20 cellular contexts compared by ENCODE assay signal in genomic region chr4:52594961-52595360, GRCh38.
"Had no signal": no experiment of that assay in that cellular context is flagged by ENCODE, and none has a peak within 500 bp of the region (broad histone marks: within the 10 kb centered on the region; RNA-seq: fewer than 3 reads in every experiment).

No MANE protein-coding gene starts in this region.

- H3K27ac ChIP-seq: gastrocnemius medialis, heart left ventricle, lower lobe of right lung, neural progenitor cell, psoas muscle, right lobe of liver, upper lobe of left lung had no signal

- H3K27me3 ChIP-seq: gastrocnemius medialis, heart left ventricle, neural progenitor cell, right lobe of liver, upper lobe of left lung had no signal

- DNase-seq: activated B cell treated with CpG ODN at 0.5 μM for 24 hours; activated CD4-positive, alpha-beta T cell treated with anti-CD3 and anti-CD28 coated beads for 48 hours; activated CD8-positive, alpha-beta memory T cell treated with anti-CD3 and anti-CD28 coated beads, Interleukin-2, amount 50 U/mL, for 48 hours; activated gamma-delta T cell treated with Interleukin-2 at 50 U/mL for 16 hours; amygdala; cortex of kidney; effector CD8-positive, alpha-beta T cell; gastrocnemius medialis; heart left ventricle; immature natural killer cell; left cardiac atrium; lower lobe of right lung; psoas muscle; right lobe of liver; upper lobe of left lung had no signal

- H3K27ac Mint-ChIP-seq: activated B cell treated with CpG ODN at 0.5 μM for 24 hours; activated naive CD8-positive, alpha-beta T cell; brain; immature natural killer cell; neural progenitor cell; stimulated activated naive CD8-positive, alpha-beta T cell treated with anti-CD3 and anti-CD28 coated beads, Interleukin-15, Interleukin-2, amounts not matched to agents 100 ng/mL and 50 ng/mL, for 24 hours; T-helper 1 cell treated with Interleukin-12 subunit alpha and Interleukin-12 subunit beta and Interleukin-4 antibody, amounts not matched to agents 30 μg/mL and 1 μg/mL, for 36 hours had no signal

- H3K4me1 ChIP-seq: gastrocnemius medialis, lower lobe of right lung, psoas muscle, right lobe of liver, upper lobe of left lung had no signal

- H3K4me1 Mint-ChIP-seq: activated B cell treated with CpG ODN at 0.5 μM for 24 hours, brain, neural progenitor cell had no signal

- H3K4me3 Mint-ChIP-seq: activated B cell treated with CpG ODN at 0.5 μM for 24 hours; activated naive CD8-positive, alpha-beta T cell; brain; immature natural killer cell; neural progenitor cell; stimulated activated naive CD8-positive, alpha-beta T cell treated with anti-CD3 and anti-CD28 coated beads, Interleukin-15, Interleukin-2, amounts not matched to agents 100 ng/mL and 50 ng/mL, for 24 hours; T-helper 1 cell treated with Interleukin-12 subunit alpha and Interleukin-12 subunit beta and Interleukin-4 antibody, amounts not matched to agents 30 μg/mL and 1 μg/mL, for 36 hours had no signal

- ATAC-seq: gastrocnemius medialis, heart left ventricle, left cardiac atrium, lower lobe of right lung, psoas muscle, right lobe of liver had no signal

- H3K27me3 Mint-ChIP-seq: activated B cell treated with CpG ODN at 0.5 μM for 24 hours; activated naive CD8-positive, alpha-beta T cell; brain; stimulated activated naive CD8-positive, alpha-beta T cell treated with anti-CD3 and anti-CD28 coated beads, Interleukin-15, Interleukin-2, amounts not matched to agents 100 ng/mL and 50 ng/mL, for 24 hours had no signal

- H3K4me3 ChIP-seq: gastrocnemius medialis, heart left ventricle, lower lobe of right lung, neural progenitor cell, psoas muscle, right lobe of liver, upper lobe of left lung had no signal

- H3K9me3 Mint-ChIP-seq: activated B cell treated with CpG ODN at 0.5 μM for 24 hours; brain; immature natural killer cell; neural progenitor cell; stimulated activated naive CD8-positive, alpha-beta T cell treated with anti-CD3 and anti-CD28 coated beads, Interleukin-15, Interleukin-2, amounts not matched to agents 100 ng/mL and 50 ng/mL, for 24 hours; T-helper 1 cell treated with Interleukin-12 subunit alpha and Interleukin-12 subunit beta and Interleukin-4 antibody, amounts not matched to agents 30 μg/mL and 1 μg/mL, for 36 hours had no signal

- H3K9me3 ChIP-seq: gastrocnemius medialis, heart left ventricle, lower lobe of right lung, psoas muscle, right lobe of liver, upper lobe of left lung had no signal
